8 cellular contexts compared by ENCODE assay signal in genomic region chr11:12674936-12675696, GRCh38. TPM values are rescaled to one million over a fixed set of nuclear protein-coding genes. Genes with fewer than 3 reads are reported as not detected.
DNase-seq lines count a peak whose midpoint lies in the region; ATAC-seq, FAIRE-seq and TF ChIP-seq lines count a peak whose summit lies in the region.

No MANE protein-coding gene starts in this region.

- H3K9me2 ChIP-seq in PC-3 (replicated peaks; ENCODE audit: low read length) (no peaks in the 10 kb centered on the region), Karpas-422 (replicated peaks; ENCODE audit: insufficient read depth, low read length) (no peaks in the 10 kb centered on the region)

- H4K20me1 ChIP-seq in PC-3 (ENCODE audit: low read length) (peaks cover 35% of the 10 kb centered on the region), Karpas-422 (ENCODE audit: insufficient read depth, low read depth, low read length) (no peaks in the 10 kb centered on the region)

- POLR2A ChIA-PET in A549 (lab: Yijun Ruan, JAX) (no interaction called here), PC-3 (lab: Charles Lee; ENCODE audit: unreplicated experiment) (no interaction called here)

- TF ChIP-seq CTCF in A549 (IDR thresholded peaks at IDR 0.05), result no peak
- TF ChIP-seq CTCF in PC-3 (conservative IDR thresholded peaks at IDR 0.05; ENCODE audit: low read depth, low read length), result no peak
- no peak for TF ChIP-seq CTCF in lower lobe of right lung (IDR thresholded peaks at IDR 0.05)
- no peak for TF ChIP-seq CTCF in testis (IDR thresholded peaks at IDR 0.05)

- peak overlapping the region; percentile 98 for H3K27ac ChIP-seq in A549
- peak overlapping the region; percentile 46 for H3K27ac ChIP-seq in PC-3 (ENCODE audit: low read length)
- peak overlapping the region; percentile 93 for H3K27ac ChIP-seq in lower lobe of right lung
- peak overlapping the region; percentile 80 to 97 for H3K27ac ChIP-seq in testis
- H3K27ac ChIP-seq in Karpas-422 (ENCODE audit: low read length), result no peak overlapping the region

- H3K79me2 ChIP-seq in PC-3 (ENCODE audit: low read length) (peaks cover 51% of the 10 kb centered on the region), Karpas-422 (ENCODE audit: low read length) (no peaks in the 10 kb centered on the region)

- TF ChIP-seq RAD21 in A549 (conservative IDR thresholded peaks at IDR 0.05 in 1 of 2, IDR thresholded peaks at IDR 0.05 in 1 of 2), result 0 out of 5 replicates have a peak, but pooled peaks of 1 of the 2 experiments have one; percentile 2

- H3K9me3 ChIP-seq in A549, result no peaks in the 10 kb centered on the region
- H3K9me3 ChIP-seq in PC-3 (ENCODE audit: low read length), result no peaks in the 10 kb centered on the region
- no peaks in the 10 kb centered on the region for H3K9me3 ChIP-seq in lower lobe of right lung
- H3K9me3 ChIP-seq in testis, result no peaks in the 10 kb centered on the region
- H3K9me3 ChIP-seq in Karpas-422 (ENCODE audit: low read length), result no peaks in the 10 kb centered on the region

- peaks cover 30% of the 10 kb centered on the region for H3K4me1 ChIP-seq in A549
- H3K4me1 ChIP-seq in PC-3 (ENCODE audit: insufficient read depth, low read length), result peaks cover 37% of the 10 kb centered on the region
- H3K4me1 ChIP-seq in lower lobe of right lung, result peaks cover 43% of the 10 kb centered on the region
- no peaks in the 10 kb centered on the region for H3K4me1 ChIP-seq in testis
- no peaks in the 10 kb centered on the region for H3K4me1 ChIP-seq in Karpas-422 (ENCODE audit: low read length)

- intact Hi-C loops in PC-3 (cut with micrococcal nuclease), result loop anchor here (1.0 to 5.0 kb wide), 5 partner anchors 18 to 388 kb away; no protein-coding TSS in a partner anchor
- intact Hi-C loops in lower lobe of right lung (cut with DNase I), result loop anchor here (10.0 kb wide), 1 partner anchor 130 kb away; no protein-coding TSS in a partner anchor
- intact Hi-C loops in testis (cut with DNase I; ENCODE audit: low total_unique reads), result loop anchor here (10.0 kb wide), 2 partner anchors 140 to 220 kb away; no protein-coding TSS in a partner anchor

- H3K4me3 ChIP-seq in A549 (peak overlapping the region; percentile 90), PC-3 (ENCODE audit: low read length) (peak overlapping the region; percentile 97), lower lobe of right lung (peak overlapping the region; percentile 74), testis (peak overlapping the region; percentile 74 to 86), Karpas-422 (ENCODE audit: low read length) (no peak overlapping the region)

- DNase-seq in A549 (ENCODE audit: low read depth in 1 of 2, low spot score in 1 of 2), result no peak
- DNase-seq in PC-3, result no peak
- DNase-seq in ecto neural progenitor cell (ENCODE audit: low spot score), result peak; percentile 64
- peak; percentile 50 for DNase-seq in lower lobe of right lung
- peak; percentile 64 for DNase-seq in testis
- no peak for DNase-seq in Karpas-422

- peak in 1 of 2 experiments; percentile 32; a peak in 3 of 6 replicates for ATAC-seq in A549
- ATAC-seq in GM19324 (IDR thresholded peaks at IDR 0.05; ENCODE audit: low FRiP score, unreplicated experiment), result peak; percentile 10
- ATAC-seq in PC-3, result peak; percentile 1
- ATAC-seq in lower lobe of right lung, result peak in 1 of 2 donors; percentile 3
- ATAC-seq in HG03520 (IDR thresholded peaks at IDR 0.05; ENCODE audit: unreplicated experiment), result no peak

- H3K27me3 ChIP-seq in PC-3 (ENCODE audit: low read length) (no peaks in the 10 kb centered on the region), lower lobe of right lung (ENCODE audit: low read depth) (no peaks in the 10 kb centered on the region), testis (no peaks in the 10 kb centered on the region), Karpas-422 (ENCODE audit: low read length) (no peaks in the 10 kb centered on the region)

- under 1% methylated on average over 28 of the region's 81 CpGs for WGBS in A549 (ENCODE audit: missing lambda C conversion rate)
- WGBS in testis, 2 donors, result 0 to 2% methylated on average over 20 to 40 of the region's 81 CpGs

- H3K4me2 ChIP-seq in A549 (peak overlapping the region; percentile 90), PC-3 (ENCODE audit: low read length) (peak overlapping the region; percentile 96), Karpas-422 (ENCODE audit: low read depth, low read length, poor library complexity, severe bottlenecking) (no peak overlapping the region)

- no peaks in the 10 kb centered on the region for H3F3A ChIP-seq in PC-3 (ENCODE audit: low read length, unreplicated experiment)

- TF ChIP-seq EP300 in A549 (IDR thresholded peaks at IDR 0.05), result no peak

- CTCF ChIA-PET in A549 (lab: Yijun Ruan, JAX), result no interaction called here
- CTCF ChIA-PET in PC-3 (lab: Charles Lee), result no interaction called here

- TF ChIP-seq POLR2A in A549 (IDR thresholded peaks at IDR 0.05; ENCODE audit: low read length), result no peak
- TF ChIP-seq POLR2A in testis (IDR thresholded peaks at IDR 0.05), result no peak

- FAIRE-seq in A549 (lab: Jason Lieb, UNC), result no peak

- BruUV-seq in PC-3 (replicated peaks; lab: Mats Ljungman, UMichigan), result no TSS peak

- no peak overlapping the region for H2AFZ ChIP-seq in PC-3 (ENCODE audit: low read length)
- no peak overlapping the region for H2AFZ ChIP-seq in Karpas-422 (ENCODE audit: low read length)

- H3K9ac ChIP-seq in PC-3 (ENCODE audit: low read length), result peak overlapping the region; percentile 90
- H3K9ac ChIP-seq in Karpas-422 (ENCODE audit: low read length), result no peak overlapping the region

- H3K36me3 ChIP-seq in PC-3 (ENCODE audit: low read depth, low read length), result no peaks in the 10 kb centered on the region; the same call in 1 of the 2 replicates
- no peaks in the 10 kb centered on the region for H3K36me3 ChIP-seq in lower lobe of right lung
- no peaks in the 10 kb centered on the region for H3K36me3 ChIP-seq in testis (ENCODE audit: low read depth, missing control alignments)
- H3K36me3 ChIP-seq in Karpas-422 (ENCODE audit: insufficient read depth, low read length), result no peaks in the 10 kb centered on the region

TF ChIP-seq in A549, 52 proteins besides CTCF, POLR2A, EP300 and RAD21:
- TF ChIP-seq CEBPB (IDR thresholded peaks at IDR 0.05) (no peak), MAFK (IDR thresholded peaks at IDR 0.05; ENCODE audit: partially characterized antibody) (peak; percentile 94)
TF ChIP-seq in A549: peak in this region for 1.

RNA-seq across cellular contexts. Expression of gene TEAD1, which starts 0.9 kb away (rescaled TPM):
- polyA plus RNA-seq in A549 (2011; rRNA removed) (110 and 112 TPM in 2 replicates), A549 (2017; fragmentation: RNase III; extraction: RNeasy Plus Mini Kit Qiagen cat#74134 plus additional on column Dnase treatment) (110 to 116 TPM (median 111 TPM) in 3 replicates), testis (ENCODE audit: insufficient read depth, low read depth, low replicate concordance) (24.6 TPM)
- polyA plus RNA-seq in A549 (2012; cell fraction: cytosol; rRNA removed), result 29.0 and 41.5 TPM in 2 replicates
- 45.0 and 63.7 TPM in 2 replicates for polyA plus RNA-seq in A549 (2012; cell fraction: nucleus; rRNA removed)
- 144 and 157 TPM in 2 replicates for polyA minus RNA-seq in A549 (2011; rRNA and poly(A)+ RNA removed)
- total RNA-seq in PC-3 (2014; rRNA removed) (70.2 and 148 TPM in 2 replicates), lower lobe of right lung (51.9 TPM), testis (10 to 100 TPM; 63.5 to 78.1 TPM)
- total RNA-seq in Karpas-422 (2014; rRNA removed; shearing (Covaris generic); ENCODE audit: low replicate concordance), result 0.18 TPM in 1 of 2 replicates, not detected in the other

Comparison
In these comparisons a context has a peak if more than half of its experiments do, and no peak if none do; other contexts are left out.
1. DNase-seq: peak in ecto neural progenitor cell (single experiment), lower lobe of right lung (single experiment) and testis (single experiment); none in A549 (0 of 2), PC-3 (single experiment) and Karpas-422 (single experiment).
2. RNA of gene TEAD1, which starts 0.9 kb away (total RNA-seq): 63.5 to 78.1 TPM in testis, 70.2 to 148 TPM in PC-3 and 51.9 TPM in lower lobe of right lung (single experiment); 0.18 TPM in Karpas-422; every median in the first group is over 10 times any median in the second.